In the genomic region with DNA sequence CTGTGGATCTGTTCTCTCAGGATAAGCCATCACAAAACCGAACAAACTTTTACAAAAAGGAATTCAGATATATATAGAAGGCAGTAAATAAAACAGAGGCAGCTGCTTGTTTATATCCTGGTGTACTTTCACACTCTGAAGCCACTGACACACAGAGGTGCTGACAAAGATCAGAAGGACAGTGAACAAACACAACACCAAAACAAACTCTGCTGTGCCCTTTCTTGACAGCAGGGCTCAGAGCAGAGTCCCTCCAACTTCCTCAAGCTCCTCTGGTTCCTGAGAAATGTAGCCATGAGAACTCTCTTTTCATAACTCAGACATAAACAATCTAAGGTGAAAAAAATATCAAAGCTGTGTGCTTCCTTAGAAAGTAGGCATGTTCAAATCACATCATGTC, we compare ENCODE assay signal across 1 cellular context.
TF ChIP-seq lines count a peak whose summit lies in the region.

No MANE protein-coding gene starts in this region.

TF ChIP-seq in GM12878, 131 proteins besides CTCF, POLR2A, EP300 and RAD21 (continued from another document):
- TF ChIP-seq, protein P1, sequence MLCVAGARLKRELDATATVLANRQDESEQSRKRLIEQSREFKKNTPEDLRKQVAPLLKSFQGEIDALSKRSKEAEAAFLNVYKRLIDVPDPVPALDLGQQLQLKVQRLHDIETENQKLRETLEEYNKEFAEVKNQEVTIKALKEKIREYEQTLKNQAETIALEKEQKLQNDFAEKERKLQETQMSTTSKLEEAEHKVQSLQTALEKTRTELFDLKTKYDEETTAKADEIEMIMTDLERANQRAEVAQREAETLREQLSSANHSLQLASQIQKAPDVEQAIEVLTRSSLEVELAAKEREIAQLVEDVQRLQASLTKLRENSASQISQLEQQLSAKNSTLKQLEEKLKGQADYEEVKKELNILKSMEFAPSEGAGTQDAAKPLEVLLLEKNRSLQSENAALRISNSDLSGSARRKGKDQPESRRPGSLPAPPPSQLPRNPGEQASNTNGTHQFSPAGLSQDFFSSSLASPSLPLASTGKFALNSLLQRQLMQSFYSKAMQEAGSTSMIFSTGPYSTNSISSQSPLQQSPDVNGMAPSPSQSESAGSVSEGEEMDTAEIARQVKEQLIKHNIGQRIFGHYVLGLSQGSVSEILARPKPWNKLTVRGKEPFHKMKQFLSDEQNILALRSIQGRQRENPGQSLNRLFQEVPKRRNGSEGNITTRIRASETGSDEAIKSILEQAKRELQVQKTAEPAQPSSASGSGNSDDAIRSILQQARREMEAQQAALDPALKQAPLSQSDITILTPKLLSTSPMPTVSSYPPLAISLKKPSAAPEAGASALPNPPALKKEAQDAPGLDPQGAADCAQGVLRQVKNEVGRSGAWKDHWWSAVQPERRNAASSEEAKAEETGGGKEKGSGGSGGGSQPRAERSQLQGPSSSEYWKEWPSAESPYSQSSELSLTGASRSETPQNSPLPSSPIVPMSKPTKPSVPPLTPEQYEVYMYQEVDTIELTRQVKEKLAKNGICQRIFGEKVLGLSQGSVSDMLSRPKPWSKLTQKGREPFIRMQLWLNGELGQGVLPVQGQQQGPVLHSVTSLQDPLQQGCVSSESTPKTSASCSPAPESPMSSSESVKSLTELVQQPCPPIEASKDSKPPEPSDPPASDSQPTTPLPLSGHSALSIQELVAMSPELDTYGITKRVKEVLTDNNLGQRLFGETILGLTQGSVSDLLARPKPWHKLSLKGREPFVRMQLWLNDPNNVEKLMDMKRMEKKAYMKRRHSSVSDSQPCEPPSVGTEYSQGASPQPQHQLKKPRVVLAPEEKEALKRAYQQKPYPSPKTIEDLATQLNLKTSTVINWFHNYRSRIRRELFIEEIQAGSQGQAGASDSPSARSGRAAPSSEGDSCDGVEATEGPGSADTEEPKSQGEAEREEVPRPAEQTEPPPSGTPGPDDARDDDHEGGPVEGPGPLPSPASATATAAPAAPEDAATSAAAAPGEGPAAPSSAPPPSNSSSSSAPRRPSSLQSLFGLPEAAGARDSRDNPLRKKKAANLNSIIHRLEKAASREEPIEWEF (IDR thresholded peaks at IDR 0.05; ENCODE audit: insufficient replicate concordance, low read depth, low read length) = no peak
- TF ChIP-seq EZH2 (IDR thresholded peaks at IDR 0.05; ENCODE audit: borderline replicate concordance, control insufficient read depth, low read depth, low read length) (no peak), ESRRA (IDR thresholded peaks at IDR 0.05; ENCODE audit: low read length) (no peak), RUNX3 (IDR thresholded peaks at IDR 0.05; ENCODE audit: low read length) (no peak), BRCA1 (IDR thresholded peaks at IDR 0.05; ENCODE audit: low read depth, low read length) (no peak), NBN (IDR thresholded peaks at IDR 0.05) (no peak), RELA (IDR thresholded peaks at IDR 0.05; ENCODE audit: borderline replicate concordance, partially characterized antibody) (no peak), BCL11A (IDR thresholded peaks at IDR 0.05; ENCODE audit: low read depth, low read length) (no peak), EGR1 (IDR thresholded peaks at IDR 0.05; ENCODE audit: borderline replicate concordance in 1 of 2, low read depth in 2 of 2, low read length in 2 of 2) (no peak), BACH1 (IDR thresholded peaks at IDR 0.05; ENCODE audit: borderline replicate concordance) (no peak), RB1 (IDR thresholded peaks at IDR 0.05; ENCODE audit: borderline replicate concordance) (no peak), SIX5 (IDR thresholded peaks at IDR 0.05; ENCODE audit: low read depth, low read length, severe bottlenecking) (no peak), MEF2A (IDR thresholded peaks at IDR 0.05; ENCODE audit: insufficient read depth, low read depth, low read length) (no peak), NR2C1 (IDR thresholded peaks at IDR 0.05) (no peak)
- TF ChIP-seq, protein P2, sequence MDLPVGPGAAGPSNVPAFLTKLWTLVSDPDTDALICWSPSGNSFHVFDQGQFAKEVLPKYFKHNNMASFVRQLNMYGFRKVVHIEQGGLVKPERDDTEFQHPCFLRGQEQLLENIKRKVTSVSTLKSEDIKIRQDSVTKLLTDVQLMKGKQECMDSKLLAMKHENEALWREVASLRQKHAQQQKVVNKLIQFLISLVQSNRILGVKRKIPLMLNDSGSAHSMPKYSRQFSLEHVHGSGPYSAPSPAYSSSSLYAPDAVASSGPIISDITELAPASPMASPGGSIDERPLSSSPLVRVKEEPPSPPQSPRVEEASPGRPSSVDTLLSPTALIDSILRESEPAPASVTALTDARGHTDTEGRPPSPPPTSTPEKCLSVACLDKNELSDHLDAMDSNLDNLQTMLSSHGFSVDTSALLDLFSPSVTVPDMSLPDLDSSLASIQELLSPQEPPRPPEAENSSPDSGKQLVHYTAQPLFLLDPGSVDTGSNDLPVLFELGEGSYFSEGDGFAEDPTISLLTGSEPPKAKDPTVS (IDR thresholded peaks at IDR 0.05; ENCODE audit: low read depth, low read length) = no peak
- TF ChIP-seq, protein P3, sequence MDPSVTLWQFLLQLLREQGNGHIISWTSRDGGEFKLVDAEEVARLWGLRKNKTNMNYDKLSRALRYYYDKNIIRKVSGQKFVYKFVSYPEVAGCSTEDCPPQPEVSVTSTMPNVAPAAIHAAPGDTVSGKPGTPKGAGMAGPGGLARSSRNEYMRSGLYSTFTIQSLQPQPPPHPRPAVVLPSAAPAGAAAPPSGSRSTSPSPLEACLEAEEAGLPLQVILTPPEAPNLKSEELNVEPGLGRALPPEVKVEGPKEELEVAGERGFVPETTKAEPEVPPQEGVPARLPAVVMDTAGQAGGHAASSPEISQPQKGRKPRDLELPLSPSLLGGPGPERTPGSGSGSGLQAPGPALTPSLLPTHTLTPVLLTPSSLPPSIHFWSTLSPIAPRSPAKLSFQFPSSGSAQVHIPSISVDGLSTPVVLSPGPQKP (IDR thresholded peaks at IDR 0.05; ENCODE audit: low read depth, low read length) = no peak
